In genomic region chr2:38978908-38979307, GRCh38 we compare ENCODE assay signal across 24 cellular contexts.
"Had no signal": no experiment of that assay in that cellular context is flagged by ENCODE, and none has a peak within 500 bp of the region (broad histone marks: within the 10 kb centered on the region; RNA-seq: fewer than 3 reads in every experiment).

No MANE protein-coding gene starts in this region.

- H3K27me3 Mint-ChIP-seq: activated CD8-positive, alpha-beta memory T cell treated with anti-CD3 and anti-CD28 coated beads, Interleukin-2, amount 10 ng/mL, durations not matched to agents 7 days and 5 days; activated naive CD8-positive, alpha-beta T cell treated with anti-CD3 and anti-CD28 coated beads, Interleukin-2, amount 10 ng/mL, durations not matched to agents 7 days and 5 days had no signal

- H3K27me3 ChIP-seq: colonic mucosa, heart left ventricle, stomach, suprapubic skin, transverse colon had no signal

- H3K4me3 Mint-ChIP-seq: activated CD8-positive, alpha-beta memory T cell treated with anti-CD3 and anti-CD28 coated beads, Interleukin-2, amount 10 ng/mL, durations not matched to agents 7 days and 5 days; activated naive CD8-positive, alpha-beta T cell treated with anti-CD3 and anti-CD28 coated beads, Interleukin-2, amount 10 ng/mL, durations not matched to agents 7 days and 5 days; stimulated activated effector memory CD8-positive, alpha-beta T cell treated with anti-CD3 and anti-CD28 coated beads, Interleukin-12 subunit alpha, Interleukin-12 subunit beta, amount 100 ng/mL, for 72 hours had no signal

- ATAC-seq: activated CD8-positive, alpha-beta memory T cell treated with anti-CD3 and anti-CD28 coated beads, Interleukin-2, amount 10 ng/mL, durations not matched to agents 7 days and 5 days; heart left ventricle; left cardiac atrium; mucosa of descending colon; sciatic nerve; stimulated activated effector memory CD8-positive, alpha-beta T cell treated with anti-CD3 and anti-CD28 coated beads, Interleukin-12 subunit alpha, Interleukin-12 subunit beta, amount 100 ng/mL, for 72 hours had no signal

- DNase-seq: activated CD4-positive, alpha-beta T cell treated with anti-CD3 and anti-CD28 coated beads, Interleukin-2, amount 50 U/mL, for 4 hours; activated CD8-positive, alpha-beta memory T cell treated with anti-CD3 and anti-CD28 coated beads, Interleukin-2, amount 10 ng/mL, durations not matched to agents 7 days and 5 days; activated naive CD8-positive, alpha-beta T cell treated with anti-CD3 and anti-CD28 coated beads, Interleukin-2, amount 10 ng/mL, durations not matched to agents 7 days and 5 days; activated T-cell treated with anti-CD3 and anti-CD28 coated beads for 4 hours; amniotic stem cell; colonic mucosa; heart left ventricle; left cardiac atrium; mesenchymal stem cell; mucosa of descending colon; occipital lobe; posterior cingulate gyrus; small intestine; stimulated activated CD4-positive, alpha-beta T cell treated with anti-CD3 and anti-CD28 coated beads, Interleukin-2, amount 100 ng/mL, for 24 hours; stomach; transverse colon had no signal

- H3K4me1 ChIP-seq: colonic mucosa, suprapubic skin, transverse colon had no signal

- H3K9me3 Mint-ChIP-seq: activated naive CD8-positive, alpha-beta T cell treated with anti-CD3 and anti-CD28 coated beads, Interleukin-2, amount 10 ng/mL, durations not matched to agents 7 days and 5 days; stimulated activated effector memory CD8-positive, alpha-beta T cell treated with anti-CD3 and anti-CD28 coated beads, Interleukin-12 subunit alpha, Interleukin-12 subunit beta, amount 100 ng/mL, for 72 hours had no signal

- H3K4me1 Mint-ChIP-seq: activated CD8-positive, alpha-beta memory T cell treated with anti-CD3 and anti-CD28 coated beads, Interleukin-2, amount 10 ng/mL, durations not matched to agents 7 days and 5 days; activated naive CD8-positive, alpha-beta T cell treated with anti-CD3 and anti-CD28 coated beads, Interleukin-2, amount 10 ng/mL, durations not matched to agents 7 days and 5 days; stimulated activated effector memory CD8-positive, alpha-beta T cell treated with anti-CD3 and anti-CD28 coated beads, Interleukin-12 subunit alpha, Interleukin-12 subunit beta, amount 100 ng/mL, for 72 hours had no signal

- H3K9me3 ChIP-seq: colonic mucosa, heart left ventricle, mucosa of descending colon, stomach, suprapubic skin, transverse colon had no signal

- H3K4me3 ChIP-seq: colonic mucosa, heart left ventricle, mucosa of descending colon, stomach, suprapubic skin, transverse colon had no signal

- H3K27ac Mint-ChIP-seq: activated CD8-positive, alpha-beta memory T cell treated with anti-CD3 and anti-CD28 coated beads, Interleukin-2, amount 10 ng/mL, durations not matched to agents 7 days and 5 days; activated naive CD8-positive, alpha-beta T cell treated with anti-CD3 and anti-CD28 coated beads, Interleukin-2, amount 10 ng/mL, durations not matched to agents 7 days and 5 days; stimulated activated effector memory CD8-positive, alpha-beta T cell treated with anti-CD3 and anti-CD28 coated beads, Interleukin-12 subunit alpha, Interleukin-12 subunit beta, amount 100 ng/mL, for 72 hours had no signal

- FAIRE-seq: bronchial epithelial cell, endometrium, islet of Langerhans, small intestine, TTC549, urothelium cell line had no signal

- H3K36me3 ChIP-seq: colonic mucosa, transverse colon had no signal

- H3K27ac ChIP-seq: colonic mucosa, heart left ventricle, stomach, suprapubic skin, transverse colon had no signal
